ENCODE assay signal across 18 cellular contexts in the genomic region with DNA sequence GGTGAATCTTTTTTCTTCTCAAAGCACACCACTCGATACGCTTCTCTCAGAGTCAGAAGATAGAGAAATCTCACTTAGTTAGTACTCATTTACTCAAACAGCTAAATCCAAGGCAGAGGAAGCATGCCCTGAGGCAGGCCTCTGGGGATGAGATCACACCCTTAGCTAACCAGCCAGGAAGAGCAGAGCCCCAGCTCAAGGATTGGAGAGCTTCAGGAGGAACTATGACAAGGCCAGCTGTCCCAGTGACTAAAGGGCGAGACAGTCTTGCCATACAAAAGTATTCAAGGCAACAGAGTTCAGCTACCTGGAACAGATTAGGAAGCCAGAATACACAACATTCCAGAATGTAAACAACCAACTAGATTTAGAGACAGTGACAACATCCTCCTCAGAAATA.
"Had no signal": no experiment of that assay in that cellular context is flagged by ENCODE, and none has a peak within 500 bp of the region (broad histone marks: within the 10 kb centered on the region; RNA-seq: fewer than 3 reads in every experiment).

No MANE protein-coding gene starts in this region.

- H2AFZ ChIP-seq: parathyroid adenoma had no signal

- H3K4me3 ChIP-seq: gastroesophageal sphincter, heart right ventricle, lung, right atrium auricular region, tibial artery had no signal

- H3K9me3 ChIP-seq: gastroesophageal sphincter, neutrophil, right atrium auricular region, tibial artery had no signal

- H3K4me1 ChIP-seq: gastroesophageal sphincter, parathyroid adenoma, right atrium auricular region, tibial artery had no signal

- H3K27me3 ChIP-seq: brain microvascular endothelial cell, gastroesophageal sphincter, heart right ventricle, neutrophil, right atrium auricular region, tibial artery had no signal

- H3K27ac ChIP-seq: brain microvascular endothelial cell, gastroesophageal sphincter, heart right ventricle, neutrophil, parathyroid adenoma, right atrium auricular region, tibial artery had no signal

- ATAC-seq: gastroesophageal sphincter; heart right ventricle; naive thymus-derived CD4-positive, alpha-beta T cell had no signal

- DNase-seq: activated CD4-positive, alpha-beta T cell treated with anti-CD3 and anti-CD28 coated beads, Interleukin-2, amount 50 U/mL, for 1 hour; activated CD8-positive, alpha-beta memory T cell treated with anti-CD3 and anti-CD28 coated beads for 24 hours; activated naive CD8-positive, alpha-beta T cell treated with anti-CD3 and anti-CD28 coated beads for 36 hours; amygdala; brain microvascular endothelial cell; cerebellar nuclear complex; effector memory CD4-positive, alpha-beta T cell; heart right ventricle; naive thymus-derived CD4-positive, alpha-beta T cell; small intestine; stimulated activated CD4-positive, alpha-beta T cell treated with anti-CD3 and anti-CD28 coated beads, Interleukin-4, amount 100 ng/mL, for 24 hours; stimulated activated naive CD4-positive, alpha-beta T cell; tibial artery had no signal

- H3K79me2 ChIP-seq: parathyroid adenoma had no signal

- H3K9ac ChIP-seq: parathyroid adenoma had no signal

- H3K36me3 ChIP-seq: brain microvascular endothelial cell, gastroesophageal sphincter, heart right ventricle, neutrophil, right atrium auricular region, tibial artery had no signal
